In the genomic region with DNA sequence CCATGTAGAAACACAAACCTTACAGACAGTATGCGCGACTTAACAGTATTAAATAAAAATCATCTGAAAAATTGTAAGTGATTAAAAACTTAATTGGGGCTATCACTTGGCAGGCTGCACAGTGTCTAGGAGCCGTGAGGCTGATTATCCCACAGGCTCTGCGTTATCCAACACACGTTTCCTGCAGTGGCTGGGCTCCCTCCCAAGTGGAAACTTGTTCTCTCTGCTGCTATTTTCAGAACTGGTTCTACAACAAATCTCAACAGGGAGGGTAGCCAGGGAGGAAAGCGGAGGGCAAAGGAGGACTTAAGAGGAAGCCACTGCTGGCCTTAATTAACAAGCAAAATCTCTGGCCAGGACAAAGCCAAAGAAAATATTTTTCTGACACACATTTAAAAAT, we compare ENCODE assay signal across 10 cellular contexts.
DNase-seq lines count a peak whose midpoint lies in the region; ATAC-seq and TF ChIP-seq lines count a peak whose summit lies in the region.
"Had no signal": no experiment of that assay in that cellular context is flagged by ENCODE, and none has a peak within 500 bp of the region (broad histone marks: within the 10 kb centered on the region; RNA-seq: fewer than 3 reads in every experiment).

No MANE protein-coding gene starts in this region.

- H3K36me3 ChIP-seq in HUES48 (ENCODE audit: control insufficient read depth, insufficient read depth, low read length) = no peaks in the 10 kb centered on the region
- no peaks in the 10 kb centered on the region for H3K36me3 ChIP-seq in iPS-20b (ENCODE audit: insufficient read depth, low read depth, low read length)
- H3K36me3 ChIP-seq in skeletal muscle tissue (ENCODE audit: control insufficient read depth in 3 of 3, insufficient read depth in 3 of 3, low read length in 3 of 3) = no peaks in the 10 kb centered on the region
- no peaks in the 10 kb centered on the region for H3K36me3 ChIP-seq in Karpas-422 (ENCODE audit: insufficient read depth, low read length)

- H3K27me3 ChIP-seq in HUES48 (ENCODE audit: control insufficient read depth, insufficient read depth, low read length) (no peaks in the 10 kb centered on the region), iPS-20b (ENCODE audit: insufficient read depth, low read length) (no peaks in the 10 kb centered on the region), skeletal muscle tissue (ENCODE audit: control insufficient read depth in 3 of 3, insufficient read depth in 3 of 3, low read length in 3 of 3) (no peaks in the 10 kb centered on the region), Karpas-422 (ENCODE audit: low read length) (no peaks in the 10 kb centered on the region)

- DNase-seq in cerebellar cortex (ENCODE audit: low spot score) (peak; percentile 93), Karpas-422 (no peak), T-helper 9 cell (no peak), GM10266 (ENCODE audit: extremely low spot score) (no peak)
- DNase-seq: activated CD4-positive, CD25-positive, alpha-beta regulatory T cell; NCI-H1436 treated with DMSO at 0.1 percent for 48 hours had no signal

- H3K4me2 ChIP-seq in Karpas-422 (ENCODE audit: low read depth, low read length, poor library complexity, severe bottlenecking) = no peak overlapping the region

- H3K9me3 ChIP-seq in HUES48 (ENCODE audit: control insufficient read depth, insufficient read depth, low read length) = no peaks in the 10 kb centered on the region
- H3K9me3 ChIP-seq in iPS-20b (ENCODE audit: insufficient read depth, low read depth, low read length) = no peaks in the 10 kb centered on the region
- H3K9me3 ChIP-seq in skeletal muscle tissue (ENCODE audit: control insufficient read depth in 3 of 3, low read length in 3 of 3) = no peaks in the 10 kb centered on the region
- no peaks in the 10 kb centered on the region for H3K9me3 ChIP-seq in Karpas-422 (ENCODE audit: low read length)

- no peak for ATAC-seq in HG02642 (IDR thresholded peaks at IDR 0.05; ENCODE audit: poor library complexity, unreplicated experiment)

- no peaks in the 10 kb centered on the region for H4K20me1 ChIP-seq in Karpas-422 (ENCODE audit: insufficient read depth, low read depth, low read length)

- H3K4me1 ChIP-seq in HUES48 (ENCODE audit: control insufficient read depth, insufficient read depth, low read length) = peaks cover 80% of the 10 kb centered on the region
- peaks cover 43% of the 10 kb centered on the region for H3K4me1 ChIP-seq in iPS-20b (ENCODE audit: insufficient read depth, low read length)
- H3K4me1 ChIP-seq in skeletal muscle tissue (ENCODE audit: control insufficient read depth in 3 of 3, insufficient read depth in 3 of 3, low read length in 3 of 3) = peaks cover 44 to 51% (median 50%) of the 10 kb centered on the region in 3 donors
- no peaks in the 10 kb centered on the region for H3K4me1 ChIP-seq in Karpas-422 (ENCODE audit: low read length)

- no peaks in the 10 kb centered on the region for H3K9me2 ChIP-seq in Karpas-422 (replicated peaks; ENCODE audit: insufficient read depth, low read length)

- H3K4me3 ChIP-seq in HUES48 (ENCODE audit: low read depth, low read length) (peak overlapping the region; percentile 28; the same call in 1 of the 2 replicates), iPS-20b (ENCODE audit: low read length) (peak overlapping the region; percentile 39), skeletal muscle tissue (ENCODE audit: low read length in 3 of 3) (peak overlapping the region; percentile 2 to 52 (median 39)), Karpas-422 (ENCODE audit: low read length) (no peak overlapping the region)

- peak overlapping the region; percentile 39 for H3K27ac ChIP-seq in HUES48 (ENCODE audit: low read depth, low read length)
- H3K27ac ChIP-seq in iPS-20b (ENCODE audit: low read length) = no peak overlapping the region
- peak overlapping the region; percentile 73 for H3K27ac ChIP-seq in skeletal muscle tissue (ENCODE audit: low read depth, low read length)
- H3K27ac ChIP-seq in Karpas-422 (ENCODE audit: low read length) = no peak overlapping the region

- H3K9ac ChIP-seq in HUES48 (ENCODE audit: low read depth, low read length) (no peak overlapping the region), iPS-20b (ENCODE audit: low read depth, low read length) (peak overlapping the region; percentile 53), skeletal muscle tissue (ENCODE audit: low read depth in 1 of 3, low read length in 3 of 3) (peak overlapping the region in 1 of 3 donors; percentile 26), Karpas-422 (ENCODE audit: low read length) (no peak overlapping the region)

- no peaks in the 10 kb centered on the region for H3K79me2 ChIP-seq in Karpas-422 (ENCODE audit: low read length)

- no peak overlapping the region for H2AFZ ChIP-seq in Karpas-422 (ENCODE audit: low read length)

- no peak for TF ChIP-seq CTCF in GM10266 (IDR thresholded peaks at IDR 0.05; ENCODE audit: control insufficient read depth, insufficient read depth, low read depth, missing control alignments)

Comparison
In these comparisons a context has a peak if more than half of its experiments do, and no peak if none do; other contexts are left out.
1. H3K27ac ChIP-seq: peak in HUES48 (single experiment) and skeletal muscle tissue (single experiment); none in iPS-20b (single experiment) and Karpas-422 (single experiment).